1 cellular context compared by ENCODE assay signal in the genomic region with DNA sequence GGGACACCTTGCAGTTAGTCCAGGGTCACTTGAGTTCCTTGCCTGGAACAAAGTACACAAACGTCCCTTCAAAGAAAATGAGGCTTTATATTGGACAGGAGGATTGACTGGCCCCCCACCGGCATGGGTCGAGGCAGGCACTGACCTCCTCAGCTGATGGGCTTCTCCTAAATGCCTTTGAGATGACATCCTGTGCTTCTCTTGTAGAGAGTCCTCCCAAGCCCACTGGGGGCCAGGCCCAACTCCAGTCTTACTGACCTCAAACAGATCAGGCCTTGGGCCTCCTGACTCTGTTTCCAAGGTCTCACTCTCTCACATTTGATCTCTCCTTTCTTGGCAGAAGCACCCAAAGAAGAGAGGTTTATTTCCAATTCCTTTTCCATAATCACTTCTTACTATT.
TF ChIP-seq lines count a peak whose summit lies in the region.

No MANE protein-coding gene starts in this region.

TF ChIP-seq in H1, 55 proteins besides CTCF, POLR2A, EP300 and RAD21:
- TF ChIP-seq CBX5 (IDR thresholded peaks at IDR 0.05; ENCODE audit: low read depth, low read length) (no peak), JUN (IDR thresholded peaks at IDR 0.05; ENCODE audit: low read depth, low read length) (no peak), SIX5 (IDR thresholded peaks at IDR 0.05; ENCODE audit: low read depth, low read length) (no peak), ASH2L (IDR thresholded peaks at IDR 0.05; ENCODE audit: low read length) (no peak), ZNF274 (IDR thresholded peaks at IDR 0.05; ENCODE audit: borderline replicate concordance, extremely low read depth, low read length) (no peak), NRF1 (IDR thresholded peaks at IDR 0.05; ENCODE audit: low read depth, low read length) (no peak), E2F6 (IDR thresholded peaks at IDR 0.05) (no peak), CHD1 (IDR thresholded peaks at IDR 0.05; ENCODE audit: low read depth, low read length) (no peak), TBP (IDR thresholded peaks at IDR 0.05; ENCODE audit: low read depth, low read length) (no peak), CBX8 (IDR thresholded peaks at IDR 0.05; ENCODE audit: borderline replicate concordance, low read depth, low read length) (no peak), MAFK (IDR thresholded peaks at IDR 0.05; ENCODE audit: low read depth, low read length) (no peak), CREB1 (IDR thresholded peaks at IDR 0.05) (no peak), KDM4A (IDR thresholded peaks at IDR 0.05; ENCODE audit: low read depth, low read length, severe bottlenecking) (no peak), NANOG (IDR thresholded peaks at IDR 0.05; ENCODE audit: insufficient read depth, low read depth, low read length, poor library complexity, severe bottlenecking) (no peak), SUZ12 (IDR thresholded peaks at IDR 0.05; ENCODE audit: low read length) (no peak)
- TF ChIP-seq, protein P1, sequence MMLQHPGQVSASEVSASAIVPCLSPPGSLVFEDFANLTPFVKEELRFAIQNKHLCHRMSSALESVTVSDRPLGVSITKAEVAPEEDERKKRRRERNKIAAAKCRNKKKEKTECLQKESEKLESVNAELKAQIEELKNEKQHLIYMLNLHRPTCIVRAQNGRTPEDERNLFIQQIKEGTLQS (IDR thresholded peaks at IDR 0.05; ENCODE audit: insufficient read depth, low read depth, low read length), result no peak
- TF ChIP-seq, protein P2, sequence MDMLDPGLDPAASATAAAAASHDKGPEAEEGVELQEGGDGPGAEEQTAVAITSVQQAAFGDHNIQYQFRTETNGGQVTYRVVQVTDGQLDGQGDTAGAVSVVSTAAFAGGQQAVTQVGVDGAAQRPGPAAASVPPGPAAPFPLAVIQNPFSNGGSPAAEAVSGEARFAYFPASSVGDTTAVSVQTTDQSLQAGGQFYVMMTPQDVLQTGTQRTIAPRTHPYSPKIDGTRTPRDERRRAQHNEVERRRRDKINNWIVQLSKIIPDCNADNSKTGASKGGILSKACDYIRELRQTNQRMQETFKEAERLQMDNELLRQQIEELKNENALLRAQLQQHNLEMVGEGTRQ (IDR thresholded peaks at IDR 0.05; ENCODE audit: low read length), result no peak
- TF ChIP-seq, protein P3, sequence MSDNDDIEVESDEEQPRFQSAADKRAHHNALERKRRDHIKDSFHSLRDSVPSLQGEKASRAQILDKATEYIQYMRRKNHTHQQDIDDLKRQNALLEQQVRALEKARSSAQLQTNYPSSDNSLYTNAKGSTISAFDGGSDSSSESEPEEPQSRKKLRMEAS (IDR thresholded peaks at IDR 0.05), result no peak
